Comparison of ENCODE assay signal across 16 cellular contexts in the genomic region with DNA sequence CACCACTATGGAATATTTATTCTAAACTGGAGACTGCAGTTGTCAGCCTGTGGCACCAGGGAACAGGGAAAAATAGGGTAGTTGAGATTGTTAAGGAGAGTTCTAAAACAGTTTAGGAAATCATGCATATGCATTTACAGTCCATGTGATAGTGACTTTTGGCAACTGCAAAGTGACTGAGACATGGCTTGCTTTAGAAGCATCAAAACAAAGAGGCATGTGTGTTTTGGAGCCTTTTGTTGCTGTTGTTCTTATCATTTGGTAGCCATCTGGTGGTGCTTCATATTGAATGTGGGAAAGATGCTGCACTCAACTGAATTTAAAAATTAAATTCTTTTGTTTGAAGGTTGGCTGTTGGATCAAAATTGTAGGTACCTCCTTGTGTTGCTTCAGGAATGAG. TPM values are rescaled to one million over a fixed set of nuclear protein-coding genes. Genes with fewer than 3 reads are reported as not detected.
DNase-seq lines count a peak whose midpoint lies in the region; ATAC-seq, FAIRE-seq and TF ChIP-seq lines count a peak whose summit lies in the region.
"Had no signal": no experiment of that assay in that cellular context is flagged by ENCODE, and none has a peak within 500 bp of the region (broad histone marks: within the 10 kb centered on the region; RNA-seq: fewer than 3 reads in every experiment).

No MANE protein-coding gene starts in this region.

- H3K4me3 Mint-ChIP-seq in T-helper 17 cell, result no peak overlapping the region
- H3K4me3 Mint-ChIP-seq in activated naive CD8-positive, alpha-beta T cell treated with anti-CD3 and anti-CD28 coated beads for 36 hours, result no peak overlapping the region
- H3K4me3 Mint-ChIP-seq: CD4-positive, CD25-positive, alpha-beta regulatory T cell; CD8-positive, alpha-beta memory T cell; H9 had no signal

- H3K27me3 Mint-ChIP-seq in T-helper 17 cell, result no peaks in the 10 kb centered on the region
- H3K27me3 Mint-ChIP-seq in activated naive CD8-positive, alpha-beta T cell treated with anti-CD3 and anti-CD28 coated beads for 36 hours, result no peaks in the 10 kb centered on the region
- H3K27me3 Mint-ChIP-seq: CD4-positive, CD25-positive, alpha-beta regulatory T cell; CD8-positive, alpha-beta memory T cell had no signal

- dilution Hi-C loops in endothelial cell of umbilical vein (cut with MboI; ENCODE audit: extremely low pct_ligation_motif_present, low sequenced_read_pairs), result no loop called here

- H3K4me3 ChIP-seq in endothelial cell of umbilical vein (replicated peaks in 1 of 3; ENCODE audit: insufficient read depth in 1 of 3, low read depth in 1 of 3, low read length in 3 of 3), result no peak overlapping the region

- no peak for DNase-seq in D721Med (ENCODE audit: insufficient read length, low spot score)
- no peak for DNase-seq in T-helper 17 cell
- no peak for DNase-seq in endothelial cell of umbilical vein (ENCODE audit: low read depth, low spot score)
- peak; percentile 11 for DNase-seq in putamen (ENCODE audit: low spot score)
- no peak for DNase-seq in posterior vena cava (ENCODE audit: low spot score)
- DNase-seq in activated naive CD8-positive, alpha-beta T cell treated with anti-CD3 and anti-CD28 coated beads for 36 hours, result no peak
- DNase-seq: BE2C; C1 segment of cervical spinal cord; CD4-positive, CD25-positive, alpha-beta regulatory T cell; CD8-positive, alpha-beta memory T cell; COR-L47; H9; IMR-90 had no signal

- H3K9me1 ChIP-seq in endothelial cell of umbilical vein (replicated peaks; ENCODE audit: control insufficient read depth, extremely low read depth, insufficient read depth, low read length), result no peaks in the 10 kb centered on the region

- no peak for TF ChIP-seq POLR2A in endothelial cell of umbilical vein (IDR thresholded peaks at IDR 0.05; ENCODE audit: low read depth, low read length)

- peaks cover 8% of the 10 kb centered on the region for H3K4me1 ChIP-seq in endothelial cell of umbilical vein (ENCODE audit: control insufficient read depth, extremely low read depth, insufficient read depth, low read length)
- H3K4me1 ChIP-seq: BE2C had no signal

- H3K4me2 ChIP-seq in endothelial cell of umbilical vein (ENCODE audit: insufficient read depth, low read length), result no peak overlapping the region

- no peak overlapping the region for H2AFZ ChIP-seq in endothelial cell of umbilical vein (ENCODE audit: low read depth, low read length)

- H3K27ac Mint-ChIP-seq in T-helper 17 cell, result peak overlapping the region; percentile 51
- H3K27ac Mint-ChIP-seq in activated naive CD8-positive, alpha-beta T cell treated with anti-CD3 and anti-CD28 coated beads for 36 hours, result no peak overlapping the region
- H3K27ac Mint-ChIP-seq: CD4-positive, CD25-positive, alpha-beta regulatory T cell; CD8-positive, alpha-beta memory T cell; H9 had no signal

- POLR2A ChIA-PET in endothelial cell of umbilical vein (lab: Charles Lee), result no interaction called here

- intact Hi-C loops in endothelial cell of umbilical vein (cut with micrococcal nuclease) (no loop called here), posterior vena cava (cut with DNase I) (no loop called here)

- BruUV-seq in endothelial cell of umbilical vein (replicated peaks; lab: Mats Ljungman, UMichigan), result TSS peak; percentile 25

- no peaks in the 10 kb centered on the region for H3K79me2 ChIP-seq in endothelial cell of umbilical vein (ENCODE audit: control insufficient read depth, insufficient read depth, low read length)

- H3K36me3 ChIP-seq in endothelial cell of umbilical vein (ENCODE audit: control insufficient read depth in 2 of 2, extremely low read depth in 1 of 2, insufficient read depth in 2 of 2, low read length in 2 of 2), result peaks cover 5 to 6% of the 10 kb centered on the region in 2 experiments

- no peaks in the 10 kb centered on the region for H3K9me3 ChIP-seq in T-helper 17 cell (ENCODE audit: control insufficient read depth, low read length, poor library complexity, severe bottlenecking)
- H3K9me3 ChIP-seq in endothelial cell of umbilical vein (replicated peaks; ENCODE audit: control insufficient read depth, insufficient read depth, low read length), result no peaks in the 10 kb centered on the region
- H3K9me3 ChIP-seq: BE2C had no signal

- no peaks in the 10 kb centered on the region for H3K9me3 Mint-ChIP-seq in activated naive CD8-positive, alpha-beta T cell treated with anti-CD3 and anti-CD28 coated beads for 36 hours
- H3K9me3 Mint-ChIP-seq: CD4-positive, CD25-positive, alpha-beta regulatory T cell; CD8-positive, alpha-beta memory T cell; H9 had no signal

- CTCF ChIA-PET in endothelial cell of umbilical vein (lab: Charles Lee), result no interaction called here

- no peaks in the 10 kb centered on the region for H4K20me1 ChIP-seq in endothelial cell of umbilical vein (replicated peaks; ENCODE audit: control insufficient read depth, extremely low read depth, insufficient read depth, low read length)

- peaks cover 2% of the 10 kb centered on the region for H3K36me3 Mint-ChIP-seq in T-helper 17 cell (ENCODE audit: low read depth)
- peaks cover 11% of the 10 kb centered on the region for H3K36me3 Mint-ChIP-seq in activated naive CD8-positive, alpha-beta T cell treated with anti-CD3 and anti-CD28 coated beads for 36 hours

- peaks cover 2% of the 10 kb centered on the region for H3K4me1 Mint-ChIP-seq in T-helper 17 cell
- no peaks in the 10 kb centered on the region for H3K4me1 Mint-ChIP-seq in activated naive CD8-positive, alpha-beta T cell treated with anti-CD3 and anti-CD28 coated beads for 36 hours
- H3K4me1 Mint-ChIP-seq: CD8-positive, alpha-beta memory T cell had no signal

- ATAC-seq in T-helper 17 cell (no peak), GM18498 (IDR thresholded peaks at IDR 0.05; ENCODE audit: unreplicated experiment) (no peak)

- H3K27ac ChIP-seq in endothelial cell of umbilical vein (ENCODE audit: insufficient read depth, low read depth, low read length), result no peak overlapping the region

- H3K9ac ChIP-seq in endothelial cell of umbilical vein (replicated peaks; ENCODE audit: extremely low read depth, insufficient read depth, low read length), result no peak overlapping the region

- FAIRE-seq in D721Med (lab: Jason Lieb, UNC) (peak; percentile 6), endothelial cell of umbilical vein (lab: Jason Lieb, UNC) (no peak)
- FAIRE-seq: H1, HTR-8/SVneo had no signal

- TF ChIP-seq CTCF in D721Med (IDR thresholded peaks at IDR 0.05; ENCODE audit: insufficient read depth, missing control alignments) (no peak), endothelial cell of umbilical vein (IDR thresholded peaks at IDR 0.05; ENCODE audit: extremely low read depth in 1 of 2, insufficient read depth in 1 of 2, low read depth in 1 of 2, low read length in 2 of 2) (no peak)

- H3K27me3 ChIP-seq in endothelial cell of umbilical vein (ENCODE audit: control insufficient read depth in 2 of 2, insufficient read depth in 2 of 2, low read length in 2 of 2), result no peaks in the 10 kb centered on the region
- H3K27me3 ChIP-seq: BE2C had no signal

TF ChIP-seq in endothelial cell of umbilical vein, 7 proteins besides CTCF, POLR2A, EP300 and RAD21:
- TF ChIP-seq EZH2 (IDR thresholded peaks at IDR 0.05; ENCODE audit: borderline replicate concordance, low read depth, low read length, severe bottlenecking) (no peak), FOS (IDR thresholded peaks at IDR 0.05; ENCODE audit: borderline replicate concordance, insufficient read depth, low read length) (no peak), JUN (IDR thresholded peaks at IDR 0.05; ENCODE audit: borderline replicate concordance, insufficient read depth, insufficient read length, low read depth) (no peak), GATA2 (IDR thresholded peaks at IDR 0.05; ENCODE audit: insufficient read depth, insufficient read length, low read depth, low read length) (no peak), POLR2AphosphoS5 (IDR thresholded peaks at IDR 0.05; ENCODE audit: insufficient read depth, low read depth, low read length) (no peak), MYC (IDR thresholded peaks at IDR 0.05; ENCODE audit: low read depth, low read length) (no peak)
- TF ChIP-seq, protein P1, sequence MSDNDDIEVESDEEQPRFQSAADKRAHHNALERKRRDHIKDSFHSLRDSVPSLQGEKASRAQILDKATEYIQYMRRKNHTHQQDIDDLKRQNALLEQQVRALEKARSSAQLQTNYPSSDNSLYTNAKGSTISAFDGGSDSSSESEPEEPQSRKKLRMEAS (IDR thresholded peaks at IDR 0.05; ENCODE audit: insufficient read depth, insufficient read length), result no peak
TF ChIP-seq in endothelial cell of umbilical vein: peak in this region for 0.

RNA-seq across cellular contexts. Expression of gene EBPL, which starts 10.2 kb away (rescaled TPM):
- total RNA-seq in T-helper 17 cell (10 to 100 TPM; 11.8 to 17.1 TPM), endothelial cell of umbilical vein (66.2 and 75.5 TPM in 2 replicates), posterior vena cava (10 to 100 TPM; 20.1 to 23.8 TPM)
- polyA plus RNA-seq in endothelial cell of umbilical vein, result 103 and 159 TPM in 2 replicates
- polyA plus RNA-seq in endothelial cell of umbilical vein (2011; cell fraction: cytosol; rRNA removed), result 82.2 and 109 TPM in 2 replicates
- 37.4 and 41.7 TPM in 2 replicates for polyA plus RNA-seq in endothelial cell of umbilical vein (2011; cell fraction: nucleus; rRNA removed)
- polyA plus RNA-seq in endothelial cell of umbilical vein (2012), result 75.6 and 95.5 TPM in 2 replicates
- polyA minus RNA-seq in endothelial cell of umbilical vein, result 27.3 and 32.4 TPM in 2 replicates
- 29.7 TPM for polyA minus RNA-seq in endothelial cell of umbilical vein (2011; cell fraction: cytosol; rRNA and poly(A)+ RNA removed)
- polyA minus RNA-seq in endothelial cell of umbilical vein (2011; cell fraction: nucleus; rRNA and poly(A)+ RNA removed), result 7.5 and 9.3 TPM in 2 replicates
- 10 to 100 TPM; 54.8 to 60.0 TPM for total RNA-seq in activated naive CD8-positive, alpha-beta T cell treated with anti-CD3 and anti-CD28 coated beads for 36 hours
